5 cellular contexts compared by ENCODE assay signal in the genomic region with DNA sequence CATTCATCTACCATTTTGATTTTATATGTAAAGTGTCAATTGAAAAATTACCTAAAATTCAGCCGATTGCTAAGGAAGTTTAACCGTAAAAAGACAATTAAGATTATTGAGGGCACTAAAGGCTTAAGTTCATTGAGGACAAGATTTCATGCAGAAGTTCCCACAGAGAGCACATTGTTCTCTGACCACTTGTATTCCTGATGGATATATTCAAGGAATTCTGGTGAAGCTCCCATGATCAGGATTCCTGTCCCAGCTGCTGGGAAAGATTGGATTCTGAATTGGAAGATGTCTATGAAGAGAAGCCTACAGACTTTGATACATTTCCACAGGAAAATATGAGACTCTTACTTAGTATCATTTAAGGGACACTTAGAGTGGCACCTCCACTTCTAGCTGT.
"Had no signal": no experiment of that assay in that cellular context is flagged by ENCODE, and none has a peak within 500 bp of the region (broad histone marks: within the 10 kb centered on the region; RNA-seq: fewer than 3 reads in every experiment).

No MANE protein-coding gene starts in this region.

- DNase-seq: H9, HCEC 1CT, KBM-7 had no signal

- ATAC-seq: GM23338, HepG2 had no signal
